Comparison of ENCODE assay signal across 12 cellular contexts in genomic region chr14:105192866-105193731, GRCh38. TPM values are rescaled to one million over a fixed set of nuclear protein-coding genes. Genes with fewer than 3 reads are reported as not detected.
DNase-seq lines count a peak whose midpoint lies in the region; ATAC-seq and TF ChIP-seq lines count a peak whose summit lies in the region.
"Had no signal": no experiment of that assay in that cellular context is flagged by ENCODE, and none has a peak within 500 bp of the region (broad histone marks: within the 10 kb centered on the region; RNA-seq: fewer than 3 reads in every experiment).

No MANE protein-coding gene starts in this region.

- DNase-seq in AG20443 (ENCODE audit: low spot score) (peak; percentile 52), lower lobe of right lung (no peak), left colon (no peak), NCI-H526 treated with DMSO at 0.1 percent for 48 hours (lab: John Stamatoyannopoulos, UW) (no peak), trophoblast cell (no peak)
- peak; percentile 57 for DNase-seq in activated naive CD8-positive, alpha-beta T cell treated with anti-CD3 and anti-CD28 coated beads, Interleukin-2, amount 10 ng/mL, durations not matched to agents 7 days and 5 days
- DNase-seq: DMS79, NCI-H774 had no signal

- no peak overlapping the region for H4K91ac ChIP-seq in trophoblast cell (ENCODE audit: low read depth, low read length)

- peaks cover 17% of the 10 kb centered on the region for H3K27me3 Mint-ChIP-seq in activated naive CD8-positive, alpha-beta T cell treated with anti-CD3 and anti-CD28 coated beads, Interleukin-2, amount 10 ng/mL, durations not matched to agents 7 days and 5 days

- H3K14ac ChIP-seq in trophoblast cell (ENCODE audit: low read length), result no peak overlapping the region

- H3K4me3 Mint-ChIP-seq in activated naive CD8-positive, alpha-beta T cell treated with anti-CD3 and anti-CD28 coated beads, Interleukin-2, amount 10 ng/mL, durations not matched to agents 7 days and 5 days, result peak overlapping the region; percentile 32

- H3K36me3 Mint-ChIP-seq in activated naive CD8-positive, alpha-beta T cell treated with anti-CD3 and anti-CD28 coated beads, Interleukin-2, amount 10 ng/mL, durations not matched to agents 7 days and 5 days, result peaks cover 2% of the 10 kb centered on the region

- H2AFZ ChIP-seq in trophoblast cell (ENCODE audit: insufficient read depth, low read length, poor library complexity), result no peak overlapping the region
- H2AFZ ChIP-seq: parathyroid adenoma had no signal

- H3K23ac ChIP-seq in trophoblast cell (ENCODE audit: low read length), result no peak overlapping the region

- POLR2A ChIA-PET in HEK293 (lab: Yijun Ruan, JAX), result no interaction called here
- POLR2A ChIA-PET in activated naive CD8-positive, alpha-beta T cell treated with anti-CD3 and anti-CD28 coated beads, Interleukin-2, amount 10 ng/mL, durations not matched to agents 7 days and 5 days (lab: Charles Lee), result interaction anchor here (1.0 to 1.6 kb wide), 7 partner anchors 9 to 108 kb away, joined by 3 to 8 read pairs (median 4); partner anchors contain the start of gene BRF1

- no peaks in the 10 kb centered on the region for H3K79me2 ChIP-seq in trophoblast cell (ENCODE audit: control insufficient read depth, insufficient read depth, low read length, poor library complexity)
- H3K79me2 ChIP-seq: parathyroid adenoma had no signal

- H2BK12ac ChIP-seq in trophoblast cell (ENCODE audit: low read length), result no peak overlapping the region

- no peak overlapping the region for H4K8ac ChIP-seq in trophoblast cell (ENCODE audit: low read depth, low read length)

- H3K4me1 Mint-ChIP-seq in activated naive CD8-positive, alpha-beta T cell treated with anti-CD3 and anti-CD28 coated beads, Interleukin-2, amount 10 ng/mL, durations not matched to agents 7 days and 5 days, result peaks cover 22% of the 10 kb centered on the region

- peak; percentile 57 for ATAC-seq in activated naive CD8-positive, alpha-beta T cell treated with anti-CD3 and anti-CD28 coated beads, Interleukin-2, amount 10 ng/mL, durations not matched to agents 7 days and 5 days (ENCODE audit: low read depth)
- ATAC-seq in lower lobe of right lung (no peak), HG03442 (IDR thresholded peaks at IDR 0.05; ENCODE audit: unreplicated experiment) (no peak), left colon (no peak)

- no peak overlapping the region for H3K4me2 ChIP-seq in trophoblast cell (ENCODE audit: low read length)

- no peak overlapping the region for H2AK5ac ChIP-seq in trophoblast cell (ENCODE audit: low read length)

- H3K9me3 ChIP-seq in HEK293 (ENCODE audit: control insufficient read depth, insufficient read depth, low read depth, low read length), result no peaks in the 10 kb centered on the region
- no peaks in the 10 kb centered on the region for H3K9me3 ChIP-seq in lower lobe of right lung
- peaks cover 5% of the 10 kb centered on the region for H3K9me3 ChIP-seq in trophoblast cell (ENCODE audit: insufficient read depth, low read depth, low read length)

- no peak for TF ChIP-seq CTCF in HEK293 (tag by site-specific recombination; IDR thresholded peaks at IDR 0.05)
- no peak for TF ChIP-seq CTCF in lower lobe of right lung (IDR thresholded peaks at IDR 0.05)

- peak overlapping the region; percentile 73 for H3K27ac Mint-ChIP-seq in activated naive CD8-positive, alpha-beta T cell treated with anti-CD3 and anti-CD28 coated beads, Interleukin-2, amount 10 ng/mL, durations not matched to agents 7 days and 5 days

- no peak overlapping the region for H2BK5ac ChIP-seq in trophoblast cell (ENCODE audit: low read depth, low read length, poor library complexity)

- no peaks in the 10 kb centered on the region for H3K4me1 ChIP-seq in HEK293 (ENCODE audit: control insufficient read depth, insufficient read depth, low read length)
- peaks cover 52% of the 10 kb centered on the region for H3K4me1 ChIP-seq in lower lobe of right lung
- H3K4me1 ChIP-seq in trophoblast cell (ENCODE audit: control insufficient read depth in 1 of 2, insufficient read depth in 2 of 2, low read length in 2 of 2), result peaks cover 0 to 10% of the 10 kb centered on the region in 2 experiments

- CTCF ChIA-PET in HEK293 (lab: Yijun Ruan, JAX), result no interaction called here

- no peak overlapping the region for H4K12ac ChIP-seq in trophoblast cell (ENCODE audit: low read depth, low read length)

- no peaks in the 10 kb centered on the region for H3K36me3 ChIP-seq in HEK293 (ENCODE audit: control insufficient read depth in 2 of 2, insufficient read depth in 1 of 2, low read length in 2 of 2)
- no peaks in the 10 kb centered on the region for H3K36me3 ChIP-seq in lower lobe of right lung
- H3K36me3 ChIP-seq in trophoblast cell (ENCODE audit: control insufficient read depth in 1 of 2, insufficient read depth in 2 of 2, low read length in 2 of 2), result no peaks in the 10 kb centered on the region
- H3K36me3 ChIP-seq: breast epithelium had no signal

- no CpG with 5 or more reads among the region's 29 CpGs for WGBS in trophoblast cell (ENCODE audit: extremely low coverage, insufficient coverage, insufficient read length)

- H3K9me3 Mint-ChIP-seq in activated naive CD8-positive, alpha-beta T cell treated with anti-CD3 and anti-CD28 coated beads, Interleukin-2, amount 10 ng/mL, durations not matched to agents 7 days and 5 days, result peaks cover 8% of the 10 kb centered on the region

- H3K27ac ChIP-seq in HEK293 (ENCODE audit: extremely low read depth, low read depth, low read length), result no peak overlapping the region
- peak overlapping the region; percentile 78 for H3K27ac ChIP-seq in lower lobe of right lung
- H3K27ac ChIP-seq in trophoblast cell (ENCODE audit: low read depth, low read length), result no peak overlapping the region
- H3K27ac ChIP-seq: parathyroid adenoma had no signal

- no peaks in the 10 kb centered on the region for H3K79me1 ChIP-seq in trophoblast cell (ENCODE audit: low read length)

- H3K18ac ChIP-seq in trophoblast cell (ENCODE audit: low read length), result no peak overlapping the region

- H3K27me3 ChIP-seq in lower lobe of right lung (ENCODE audit: low read depth) (peaks cover 54% of the 10 kb centered on the region), trophoblast cell (ENCODE audit: insufficient read depth, low read length) (peaks cover 15% of the 10 kb centered on the region)

- no peak overlapping the region for H3K9ac ChIP-seq in trophoblast cell (ENCODE audit: low read length)
- H3K9ac ChIP-seq: parathyroid adenoma had no signal

- H3K4me3 ChIP-seq in HEK293 (ENCODE audit: low read depth, low read length), result no peak overlapping the region
- no peak overlapping the region for H3K4me3 ChIP-seq in lower lobe of right lung
- no peak overlapping the region for H3K4me3 ChIP-seq in trophoblast cell (ENCODE audit: low read depth, low read length)

- no peak overlapping the region for H3K4ac ChIP-seq in trophoblast cell (ENCODE audit: low read depth, low read length)

- intact Hi-C loops in lower lobe of right lung (cut with DNase I), result no loop called here
- intact Hi-C loops in left colon (cut with DNase I, micrococcal nuclease), result no loop called here

- H2BK120ac ChIP-seq in trophoblast cell (ENCODE audit: insufficient read depth, low read length, poor library complexity), result no peak overlapping the region

TF ChIP-seq in HEK293, 187 proteins besides CTCF, POLR2A, EP300 and RAD21 (continues in another document):
- no peak for TF ChIP-seq ZNF423 (tag by site-specific recombination; IDR thresholded peaks at IDR 0.05)
- TF ChIP-seq, protein P1, sequence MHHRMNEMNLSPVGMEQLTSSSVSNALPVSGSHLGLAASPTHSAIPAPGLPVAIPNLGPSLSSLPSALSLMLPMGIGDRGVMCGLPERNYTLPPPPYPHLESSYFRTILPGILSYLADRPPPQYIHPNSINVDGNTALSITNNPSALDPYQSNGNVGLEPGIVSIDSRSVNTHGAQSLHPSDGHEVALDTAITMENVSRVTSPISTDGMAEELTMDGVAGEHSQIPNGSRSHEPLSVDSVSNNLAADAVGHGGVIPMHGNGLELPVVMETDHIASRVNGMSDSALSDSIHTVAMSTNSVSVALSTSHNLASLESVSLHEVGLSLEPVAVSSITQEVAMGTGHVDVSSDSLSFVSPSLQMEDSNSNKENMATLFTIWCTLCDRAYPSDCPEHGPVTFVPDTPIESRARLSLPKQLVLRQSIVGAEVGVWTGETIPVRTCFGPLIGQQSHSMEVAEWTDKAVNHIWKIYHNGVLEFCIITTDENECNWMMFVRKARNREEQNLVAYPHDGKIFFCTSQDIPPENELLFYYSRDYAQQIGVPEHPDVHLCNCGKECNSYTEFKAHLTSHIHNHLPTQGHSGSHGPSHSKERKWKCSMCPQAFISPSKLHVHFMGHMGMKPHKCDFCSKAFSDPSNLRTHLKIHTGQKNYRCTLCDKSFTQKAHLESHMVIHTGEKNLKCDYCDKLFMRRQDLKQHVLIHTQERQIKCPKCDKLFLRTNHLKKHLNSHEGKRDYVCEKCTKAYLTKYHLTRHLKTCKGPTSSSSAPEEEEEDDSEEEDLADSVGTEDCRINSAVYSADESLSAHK (tag by site-specific recombination; IDR thresholded peaks at IDR 0.05), result peak; percentile 67
- peak; percentile 58 for TF ChIP-seq ZNF600 (tag by site-specific recombination; IDR thresholded peaks at IDR 0.05)
- TF ChIP-seq ZNF19 (tag by site-specific recombination; IDR thresholded peaks at IDR 0.05; ENCODE audit: low read depth), result no peak
- peak; percentile 79 for TF ChIP-seq GLIS1 (tag by site-specific recombination; IDR thresholded peaks at IDR 0.05)
- 0 out of 2 replicates have a peak, but pooled peaks have one; percentile 9 for TF ChIP-seq ZFHX2 (tag by site-specific recombination; conservative IDR thresholded peaks at IDR 0.05)
- TF ChIP-seq EGR2 (tag by site-specific recombination; IDR thresholded peaks at IDR 0.05; ENCODE audit: low read depth), result 0 out of 2 replicates have a peak, but pooled peaks have one; percentile 5
- TF ChIP-seq ZIC2 (tag by site-specific recombination; IDR thresholded peaks at IDR 0.05), result peak; percentile 53; the same call in 1 of the 2 replicates
- no peak for TF ChIP-seq ZNF830 (tag by site-specific recombination; IDR thresholded peaks at IDR 0.05; ENCODE audit: low read depth)
- TF ChIP-seq ZNF664 (tag by site-specific recombination; IDR thresholded peaks at IDR 0.05), result no peak
- TF ChIP-seq ZNF174 (tag by site-specific recombination; IDR thresholded peaks at IDR 0.05), result no peak

RNA-seq across cellular contexts. Expression of gene NUDT14, which starts 12.0 kb away (rescaled TPM):
- 10 to 100 TPM; 23.3 to 28.0 TPM for total RNA-seq in activated naive CD8-positive, alpha-beta T cell treated with anti-CD3 and anti-CD28 coated beads, Interleukin-2, amount 10 ng/mL, durations not matched to agents 7 days and 5 days
- total RNA-seq in lower lobe of right lung (54.5 TPM), left colon (10 to 100 TPM; 45.6 to 56.8 TPM)
- 8.6 and 9.6 TPM in 2 replicates for polyA plus RNA-seq in trophoblast cell (2013)

RNA-seq across cellular contexts. Expression of gene JAG2, which starts 24.5 kb away (rescaled TPM):
- total RNA-seq in activated naive CD8-positive, alpha-beta T cell treated with anti-CD3 and anti-CD28 coated beads, Interleukin-2, amount 10 ng/mL, durations not matched to agents 7 days and 5 days, result 1 to 10 TPM; 1.8 to 3.2 TPM
- total RNA-seq in lower lobe of right lung (29.2 TPM), left colon (10 to 100 TPM in 1 of 2 donors, 1 to 10 TPM in 1; 7.6 to 11.9 TPM)
- 1.6 and 2.0 TPM in 2 replicates for polyA plus RNA-seq in trophoblast cell (2013)

RNA-seq across cellular contexts. Expression of gene BTBD6, which starts 55.2 kb away (rescaled TPM):
- total RNA-seq in activated naive CD8-positive, alpha-beta T cell treated with anti-CD3 and anti-CD28 coated beads, Interleukin-2, amount 10 ng/mL, durations not matched to agents 7 days and 5 days, result 10 to 100 TPM; 49.6 to 51.3 TPM
- total RNA-seq in lower lobe of right lung (53.0 TPM), left colon (10 to 100 TPM; 52.5 to 53.6 TPM)
- polyA plus RNA-seq in trophoblast cell (2013), result 18.3 and 18.8 TPM in 2 replicates

Comparison
In these comparisons a context has a peak if more than half of its experiments do, and no peak if none do; other contexts are left out.
1. DNase-seq: peak in AG20443 (single experiment) and activated naive CD8-positive, alpha-beta T cell treated with anti-CD3 and anti-CD28 coated beads, Interleukin-2, amount 10 ng/mL, durations not matched to agents 7 days and 5 days (single experiment); none in lower lobe of right lung (single experiment), left colon (0 of 2), NCI-H526 treated with DMSO at 0.1 percent for 48 hours (single experiment) and trophoblast cell (0 of 2).